In the genomic region with DNA sequence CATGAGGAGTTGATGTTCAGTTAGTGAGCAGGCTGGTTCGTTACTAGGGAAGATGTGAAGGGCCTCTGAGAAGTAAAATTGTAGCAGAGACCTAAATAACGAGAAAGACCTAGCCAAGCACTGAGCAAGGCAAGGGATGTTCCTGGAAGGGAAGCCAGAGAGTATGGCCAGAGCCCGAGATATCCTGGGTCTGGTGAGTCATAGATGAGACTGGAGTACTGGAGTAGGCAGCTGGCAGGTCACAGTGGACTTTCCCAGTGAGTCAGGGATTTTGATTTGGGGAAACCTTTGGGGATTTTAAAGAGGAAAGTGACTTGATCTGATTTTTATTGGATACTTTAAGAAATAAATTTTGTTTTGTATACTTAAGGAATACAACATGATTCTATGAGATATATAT, we compare ENCODE assay signal across 12 cellular contexts.
DNase-seq lines count a peak whose midpoint lies in the region; ATAC-seq and TF ChIP-seq lines count a peak whose summit lies in the region.
"Had no signal": no experiment of that assay in that cellular context is flagged by ENCODE, and none has a peak within 500 bp of the region (broad histone marks: within the 10 kb centered on the region; RNA-seq: fewer than 3 reads in every experiment).

No MANE protein-coding gene starts in this region.

- no peaks in the 10 kb centered on the region for H3K9me3 ChIP-seq in uterus

- H3K27ac ChIP-seq in uterus, result peak overlapping the region in 1 of 2 donors; percentile 30

- no peak overlapping the region for H3K4me3 Mint-ChIP-seq in stimulated activated memory B cell treated with anti-CD40 and anti-IgM and Interleukin-4, amounts not matched to agents 10 μg/mL and 1 μg/mL and 100 μg/mL, for 72 hours
- H3K4me3 Mint-ChIP-seq: brain; naive B cell; T-helper 1 cell treated with Interleukin-12 subunit alpha and Interleukin-12 subunit beta and Interleukin-4 antibody, amounts not matched to agents 30 μg/mL and 1 μg/mL, for 36 hours had no signal

- no peak overlapping the region for H3K27ac Mint-ChIP-seq in stimulated activated memory B cell treated with anti-CD40 and anti-IgM and Interleukin-4, amounts not matched to agents 10 μg/mL and 1 μg/mL and 100 μg/mL, for 72 hours
- H3K27ac Mint-ChIP-seq: naive B cell; T-helper 1 cell treated with Interleukin-12 subunit alpha and Interleukin-12 subunit beta and Interleukin-4 antibody, amounts not matched to agents 30 μg/mL and 1 μg/mL, for 36 hours had no signal

- TF ChIP-seq CTCF in cardiac fibroblast (IDR thresholded peaks at IDR 0.05; ENCODE audit: low read depth, low read length) (no peak), uterus (IDR thresholded peaks at IDR 0.05) (no peak)

- H3K9me3 Mint-ChIP-seq in stimulated activated memory B cell treated with anti-CD40 and anti-IgM and Interleukin-4, amounts not matched to agents 10 μg/mL and 1 μg/mL and 100 μg/mL, for 72 hours, result peaks cover 6% of the 10 kb centered on the region
- H3K9me3 Mint-ChIP-seq: brain; T-helper 1 cell treated with Interleukin-12 subunit alpha and Interleukin-12 subunit beta and Interleukin-4 antibody, amounts not matched to agents 30 μg/mL and 1 μg/mL, for 36 hours had no signal

- intact Hi-C loops in Right ventricle myocardium inferior (cut with DNase I), result no loop called here
- intact Hi-C loops in cardiac septum (cut with DNase I), result no loop called here
- intact Hi-C loops in uterus (cut with DNase I; ENCODE audit: low total_unique reads), result no loop called here

- H3K4me1 ChIP-seq in uterus, result no peaks in the 10 kb centered on the region

- no peaks in the 10 kb centered on the region for H3K36me3 Mint-ChIP-seq in stimulated activated memory B cell treated with anti-CD40 and anti-IgM and Interleukin-4, amounts not matched to agents 10 μg/mL and 1 μg/mL and 100 μg/mL, for 72 hours
- H3K36me3 Mint-ChIP-seq: naive B cell had no signal

- peak; percentile 99 for ATAC-seq in Right ventricle myocardium inferior
- no peak for ATAC-seq in stimulated activated memory B cell treated with anti-CD40 and anti-IgM and Interleukin-4, amounts not matched to agents 10 μg/mL and 1 μg/mL and 100 μg/mL, for 72 hours

- H3K27me3 ChIP-seq in uterus, result no peaks in the 10 kb centered on the region

- no peak overlapping the region for H3K4me3 ChIP-seq in cardiac fibroblast (replicated peaks in 1 of 2; ENCODE audit: low read depth in 2 of 2, low read length in 2 of 2)
- no peak overlapping the region for H3K4me3 ChIP-seq in uterus

- no peaks in the 10 kb centered on the region for H3K36me3 ChIP-seq in uterus

- H3K27me3 Mint-ChIP-seq in stimulated activated memory B cell treated with anti-CD40 and anti-IgM and Interleukin-4, amounts not matched to agents 10 μg/mL and 1 μg/mL and 100 μg/mL, for 72 hours, result no peaks in the 10 kb centered on the region
- H3K27me3 Mint-ChIP-seq: brain, naive B cell had no signal

- DNase-seq in Right ventricle myocardium inferior (ENCODE audit: missing footprints), result no peak
- DNase-seq in cardiac septum (ENCODE audit: low spot score), result no peak
- DNase-seq in cardiac fibroblast (ENCODE audit: low read depth in 2 of 2), result peak; percentile 63 to 85
- peak; percentile 83 for DNase-seq in islet precursor cell
- peak; percentile 47 to 52 for DNase-seq in uterus
- DNase-seq in MV-4-11 (lab: John Stamatoyannopoulos, UW), result no peak
- no peak for DNase-seq in anterior cingulate cortex (lab: John Stamatoyannopoulos, UW)
- DNase-seq: naive B cell, NCI-H1048 had no signal

- H3K4me1 Mint-ChIP-seq in stimulated activated memory B cell treated with anti-CD40 and anti-IgM and Interleukin-4, amounts not matched to agents 10 μg/mL and 1 μg/mL and 100 μg/mL, for 72 hours, result no peaks in the 10 kb centered on the region
- H3K4me1 Mint-ChIP-seq: naive B cell had no signal

- TF ChIP-seq POLR2A in uterus (IDR thresholded peaks at IDR 0.05), result no peak

Comparison
In these comparisons a context has a peak if more than half of its experiments do, and no peak if none do; other contexts are left out.
1. DNase-seq: peak in cardiac fibroblast (2 of 2), islet precursor cell (single experiment) and uterus (2 of 2); none in Right ventricle myocardium inferior (single experiment), cardiac septum (single experiment), MV-4-11 (single experiment) and anterior cingulate cortex (0 of 58).